In genomic region chr17:41298458-41299135, GRCh38 we compare ENCODE assay signal across 28 cellular contexts. TPM values are rescaled to one million over a fixed set of nuclear protein-coding genes. Genes with fewer than 3 reads are reported as not detected.
A peak's percentile ranks its signal among the peaks of the same experiment; 100 is the strongest.
DNase-seq lines count a peak whose midpoint lies in the region; ATAC-seq, FAIRE-seq and TF ChIP-seq lines count a peak whose summit lies in the region.
"Had no signal": no experiment of that assay in that cellular context is flagged by ENCODE, and none has a peak within 500 bp of the region (broad histone marks: within the 10 kb centered on the region; RNA-seq: fewer than 3 reads in every experiment).

No MANE protein-coding gene starts in this region.

- POLR2A ChIA-PET in HepG2 (lab: Yijun Ruan, JAX) = no interaction called here
- POLR2A ChIA-PET in WTC11 (lab: Charles Lee) = no interaction called here

- H3K27me3 ChIP-seq in HepG2 (ENCODE audit: control insufficient read depth in 1 of 2, insufficient read depth in 2 of 2, low read length in 2 of 2) (peaks cover 2 to 18% of the 10 kb centered on the region in 2 experiments; a peak in 3 of 5 replicates), right lobe of liver (no peaks in the 10 kb centered on the region), iPS-15b (ENCODE audit: control insufficient read depth, insufficient read depth, low read length) (no peaks in the 10 kb centered on the region)
- H3K27me3 ChIP-seq: BLaER1 treated with 17β-estradiol and CSF1 and Interleukin-3, amounts not matched to agents 10 nM and 100 nM had no signal

- H4K20me1 ChIP-seq in HepG2 (ENCODE audit: insufficient read depth, low read length) = no peaks in the 10 kb centered on the region
- H4K20me1 ChIP-seq: BLaER1 treated with 17β-estradiol and CSF1 and Interleukin-3, amounts not matched to agents 10 nM and 100 nM had no signal

- H3K9ac ChIP-seq in HepG2 (ENCODE audit: insufficient read depth, low read depth, low read length) = no peak overlapping the region
- peak overlapping the region; percentile 24 for H3K9ac ChIP-seq in iPS-15b (ENCODE audit: low read depth, low read length)
- H3K9ac ChIP-seq: BLaER1 treated with 17β-estradiol and CSF1 and Interleukin-3, amounts not matched to agents 10 nM and 100 nM had no signal

- H3K27ac ChIP-seq in HepG2 (ENCODE audit: extremely low read length, insufficient read depth, low read length) (no peak overlapping the region), right lobe of liver (no peak overlapping the region)
- H3K27ac ChIP-seq: A549; BLaER1 treated with 17β-estradiol and CSF1 and Interleukin-3, amounts not matched to agents 10 nM and 100 nM had no signal

- H3K4me2 ChIP-seq in HepG2 (ENCODE audit: low read depth, low read length) = no peak overlapping the region
- H3K4me2 ChIP-seq: A549; BLaER1 treated with 17β-estradiol and CSF1 and Interleukin-3, amounts not matched to agents 10 nM and 100 nM had no signal

- H3K9me3 ChIP-seq in HepG2 (ENCODE audit: low read length) (no peaks in the 10 kb centered on the region), right lobe of liver (no peaks in the 10 kb centered on the region), iPS-15b (ENCODE audit: control insufficient read depth, insufficient read depth, low read length) (no peaks in the 10 kb centered on the region)
- H3K9me3 ChIP-seq: A549, BE2C had no signal

- WGBS in HepG2 (ENCODE audit: low lambda C conversion rate) = 33% methylated on average over 15 of the region's 20 CpGs
- 68% methylated on average over 8 of the region's 20 CpGs for WGBS in right lobe of liver (ENCODE audit: insufficient coverage, low coverage, low lambda C conversion rate, missing lambda C conversion rate)

- no peak for FAIRE-seq in HepG2 (lab: Jason Lieb, UNC)
- FAIRE-seq in HTR-8/SVneo (lab: Jason Lieb, UNC) = peak; percentile 52
- FAIRE-seq: A549, D721Med, GM12891, GM18507, H54 had no signal

- intact Hi-C loops in HepG2 (cut with micrococcal nuclease; ENCODE audit: unreplicated experiment) (no loop called here), right lobe of liver (cut with DNase I) (no loop called here)

- H3K4me1 Mint-ChIP-seq in WTC11 = peaks cover 7% of the 10 kb centered on the region; the same call in 1 of the 2 replicates
- peaks cover 9% of the 10 kb centered on the region for H3K4me1 Mint-ChIP-seq in activated T-cell treated with anti-CD3 and anti-CD28 coated beads, Interleukin-2, amount 50 U/mL, for 24 hours (ENCODE audit: low read depth)

- TF ChIP-seq RAD21 in HepG2 (CRISPR knock-in tag; IDR thresholded peaks at IDR 0.05) = no peak

- H3K4me3 Mint-ChIP-seq in WTC11 = 0 out of 2 replicates have a peak overlapping the region, but pooled peaks have one; percentile 38
- H3K4me3 Mint-ChIP-seq in activated T-cell treated with anti-CD3 and anti-CD28 coated beads, Interleukin-2, amount 50 U/mL, for 24 hours = no peak overlapping the region
- H3K4me3 Mint-ChIP-seq: CD14-positive monocyte; CD4-positive, alpha-beta T cell had no signal

- H3K79me2 ChIP-seq in HepG2 (ENCODE audit: insufficient read depth, low read length) = no peaks in the 10 kb centered on the region

- H3K4me1 ChIP-seq in HepG2 (ENCODE audit: insufficient read depth, low read length) (no peaks in the 10 kb centered on the region), right lobe of liver (no peaks in the 10 kb centered on the region), iPS-15b (ENCODE audit: control insufficient read depth, insufficient read depth, low read length) (no peaks in the 10 kb centered on the region)
- H3K4me1 ChIP-seq: A549, BE2C had no signal

- H3K27me3 Mint-ChIP-seq in WTC11 (ENCODE audit: low read depth) = no peaks in the 10 kb centered on the region; the same call in 1 of the 2 replicates
- H3K27me3 Mint-ChIP-seq in activated T-cell treated with anti-CD3 and anti-CD28 coated beads, Interleukin-2, amount 50 U/mL, for 24 hours = no peaks in the 10 kb centered on the region

- in situ Hi-C loops in HepG2 (cut with HindIII; ENCODE audit: extremely low pct_ligation_motif_present, low pct_unique_long_range_greater_than_20kb) = no loop called here

- H3K27ac Mint-ChIP-seq in WTC11 = no peak overlapping the region
- H3K27ac Mint-ChIP-seq in activated T-cell treated with anti-CD3 and anti-CD28 coated beads, Interleukin-2, amount 50 U/mL, for 24 hours = no peak overlapping the region
- H3K27ac Mint-ChIP-seq: CD4-positive, alpha-beta T cell had no signal

- no peak; the same call in 2 of the 3 replicates for ATAC-seq in HepG2
- ATAC-seq in right lobe of liver = no peak
- 0 out of 2 replicates have a peak, but pooled peaks have one; percentile 34 for ATAC-seq in WTC11
- ATAC-seq: A549 had no signal

- TF ChIP-seq POLR2A in HepG2 (IDR thresholded peaks at IDR 0.05; ENCODE audit: insufficient read depth in 1 of 2, low read depth in 2 of 2, low read length in 2 of 2) = no peak
- no peak for TF ChIP-seq POLR2A in right lobe of liver (IDR thresholded peaks at IDR 0.05)

- no TSS peak for BruUV-seq in HepG2 (replicated peaks; lab: Mats Ljungman, UMichigan)

- H3K36me3 ChIP-seq in HepG2 (replicated peaks in 1 of 2; ENCODE audit: control insufficient read depth in 1 of 2, insufficient read depth in 2 of 2, low read length in 2 of 2) (no peaks in the 10 kb centered on the region), right lobe of liver (no peaks in the 10 kb centered on the region), iPS-15b (ENCODE audit: control insufficient read depth, insufficient read depth, low read length) (no peaks in the 10 kb centered on the region)
- H3K36me3 ChIP-seq: BE2C; BLaER1 treated with 17β-estradiol and CSF1 and Interleukin-3, amounts not matched to agents 10 nM and 100 nM had no signal

- DNase-seq in HepG2 (ENCODE audit: low spot score) = no peak
- DNase-seq in right lobe of liver = no peak
- DNase-seq in HTR-8/SVneo (ENCODE audit: insufficient read length, low spot score) = no peak
- no peak for DNase-seq in WTC11 (ENCODE audit: low spot score)
- no peak for DNase-seq in NCI-H748 (lab: John Stamatoyannopoulos, UW; ENCODE audit: unreplicated experiment)
- no peak for DNase-seq in activated T-cell treated with anti-CD3 and anti-CD28 coated beads, Interleukin-2, amount 50 U/mL, for 24 hours
- no peak for DNase-seq in RKO (ENCODE audit: low spot score)
- DNase-seq: 8988T; ACHN; AML-193; BE2C; CD4-positive, alpha-beta T cell; CD8-positive, alpha-beta memory T cell; DMS 273 treated with DMSO at 0.1 percent for 48 hours; DMS79; GF-D8; GOT3; HCEC 1CT had no signal

- TF ChIP-seq EP300 in HepG2 (IDR thresholded peaks at IDR 0.05; ENCODE audit: low read depth in 2 of 2, low read length in 2 of 2) (no peak), HepG2 (CRISPR knock-in tag; IDR thresholded peaks at IDR 0.05; ENCODE audit: borderline replicate concordance) (no peak)

- no peak overlapping the region for H2AFZ ChIP-seq in HepG2 (ENCODE audit: low read length)

- H3K4me3 ChIP-seq in HepG2 (replicated peaks in 1 of 3; ENCODE audit: insufficient read depth in 1 of 3, low read depth in 2 of 3, low read length in 3 of 3) (no peak overlapping the region), right lobe of liver (no peak overlapping the region), iPS-15b (ENCODE audit: low read depth, low read length) (peak overlapping the region; percentile 35)
- H3K4me3 ChIP-seq: A549; BLaER1 treated with 17β-estradiol and CSF1 and Interleukin-3, amounts not matched to agents 10 nM and 100 nM had no signal

- H3K9me3 Mint-ChIP-seq in WTC11 = peaks cover 6% of the 10 kb centered on the region; the same call in 1 of the 2 replicates
- peaks cover 13% of the 10 kb centered on the region for H3K9me3 Mint-ChIP-seq in activated T-cell treated with anti-CD3 and anti-CD28 coated beads, Interleukin-2, amount 50 U/mL, for 24 hours
- H3K9me3 Mint-ChIP-seq: CD8-positive, alpha-beta memory T cell had no signal

- no peak for TF ChIP-seq CTCF in HepG2 (CRISPR knock-in tag; IDR thresholded peaks at IDR 0.05)
- TF ChIP-seq CTCF in right lobe of liver (IDR thresholded peaks at IDR 0.05) = no peak
- TF ChIP-seq CTCF in WTC11 (IDR thresholded peaks at IDR 0.05) = no peak

- H3K36me3 Mint-ChIP-seq in WTC11 = no peaks in the 10 kb centered on the region
- no peaks in the 10 kb centered on the region for H3K36me3 Mint-ChIP-seq in activated T-cell treated with anti-CD3 and anti-CD28 coated beads, Interleukin-2, amount 50 U/mL, for 24 hours (ENCODE audit: low read depth)
- H3K36me3 Mint-ChIP-seq: CD14-positive monocyte had no signal

- CTCF ChIA-PET in HepG2 (lab: Yijun Ruan, JAX; ENCODE audit: low intra/inter-chr PET ratio, low total read pairs) (no interaction called here), WTC11 (lab: Charles Lee) (no interaction called here)

RNA-seq across cellular contexts. Expression of gene KRTAP29-1, which starts 4.1 kb away (rescaled TPM):
- total RNA-seq in HepG2 (2016; rRNA removed; fragmentation: Illumina TruSeq; extraction: Trizol) (not detected in 2 replicates), right lobe of liver (not detected), WTC11 (2021) (not detected in 3 replicates)
- not detected in 2 replicates for total RNA-seq in HepG2 (2016; cell fraction: cytosol; rRNA removed; fragmentation: Illumina TruSeq; extraction: Trizol; ENCODE audit: low read depth)
- not detected in 2 replicates for total RNA-seq in HepG2 (2016; cell fraction: insoluble cytoplasmic fraction; rRNA removed; fragmentation: Illumina TruSeq; extraction: Trizol)
- total RNA-seq in HepG2 (2016; cell fraction: membrane; rRNA removed; fragmentation: Illumina TruSeq; extraction: Trizol) = not detected in 2 replicates
- total RNA-seq in HepG2 (2016; cell fraction: nucleus; rRNA removed; fragmentation: Illumina TruSeq; extraction: Trizol) = not detected in 2 replicates
- polyA plus RNA-seq in HepG2 (2011; rRNA removed) = not detected in 2 replicates
- not detected in 2 replicates for polyA plus RNA-seq in HepG2 (2011; cell fraction: cytosol; rRNA removed)
- not detected in 2 replicates for polyA plus RNA-seq in HepG2 (2011; cell fraction: nucleus; rRNA removed)
- polyA plus RNA-seq in HepG2 (2012) = not detected in 2 replicates
- polyA plus RNA-seq in HepG2 (2016; cell fraction: cytosol; fragmentation: Illumina TruSeq; extraction: Trizol; ENCODE audit: low read depth) = not detected in 2 replicates
- polyA plus RNA-seq in HepG2 (2016; cell fraction: insoluble cytoplasmic fraction; fragmentation: Illumina TruSeq; extraction: Trizol; ENCODE audit: low read depth) = not detected in 2 replicates
- polyA plus RNA-seq in HepG2 (2016; cell fraction: membrane; fragmentation: Illumina TruSeq; extraction: Trizol; ENCODE audit: low read depth) = not detected in 2 replicates
- not detected in 2 replicates for polyA plus RNA-seq in HepG2 (2016; cell fraction: nucleus; fragmentation: Illumina TruSeq; extraction: Trizol; ENCODE audit: insufficient read depth, low read depth)
- polyA minus RNA-seq in HepG2 (2011; rRNA and poly(A)+ RNA removed; ENCODE audit: low replicate concordance) = 0.62 TPM in 1 of 2 replicates, not detected in the other
- polyA minus RNA-seq in HepG2 (2011; cell fraction: cytosol; rRNA and poly(A)+ RNA removed) = not detected in 2 replicates
- not detected in 2 replicates for polyA minus RNA-seq in HepG2 (2011; cell fraction: nucleus; rRNA and poly(A)+ RNA removed)
- total RNA-seq: CD4-positive, alpha-beta T cell; CD8-positive, alpha-beta memory T cell; Daoy; G401 had no signal
- polyA plus RNA-seq: A549, CD14-positive monocyte had no signal

RNA-seq across cellular contexts. Expression of gene KRTAP16-1, which starts 10.5 kb away (rescaled TPM):
- total RNA-seq in HepG2 (2016; rRNA removed; fragmentation: Illumina TruSeq; extraction: Trizol) = not detected in 2 replicates
- total RNA-seq in HepG2 (2016; cell fraction: cytosol; rRNA removed; fragmentation: Illumina TruSeq; extraction: Trizol; ENCODE audit: low read depth) = not detected in 2 replicates
- not detected in 2 replicates for total RNA-seq in HepG2 (2016; cell fraction: insoluble cytoplasmic fraction; rRNA removed; fragmentation: Illumina TruSeq; extraction: Trizol)
- not detected in 2 replicates for total RNA-seq in HepG2 (2016; cell fraction: membrane; rRNA removed; fragmentation: Illumina TruSeq; extraction: Trizol)
- total RNA-seq in HepG2 (2016; cell fraction: nucleus; rRNA removed; fragmentation: Illumina TruSeq; extraction: Trizol) = not detected in 2 replicates
- polyA plus RNA-seq in HepG2 (2011; rRNA removed) = not detected in 2 replicates
- polyA plus RNA-seq in HepG2 (2011; cell fraction: cytosol; rRNA removed) = not detected in 2 replicates
- not detected in 2 replicates for polyA plus RNA-seq in HepG2 (2011; cell fraction: nucleus; rRNA removed)
- not detected in 2 replicates for polyA plus RNA-seq in HepG2 (2012)
- not detected in 2 replicates for polyA plus RNA-seq in HepG2 (2016; cell fraction: cytosol; fragmentation: Illumina TruSeq; extraction: Trizol; ENCODE audit: low read depth)
- polyA plus RNA-seq in HepG2 (2016; cell fraction: insoluble cytoplasmic fraction; fragmentation: Illumina TruSeq; extraction: Trizol; ENCODE audit: low read depth) = not detected in 2 replicates
- not detected in 2 replicates for polyA plus RNA-seq in HepG2 (2016; cell fraction: membrane; fragmentation: Illumina TruSeq; extraction: Trizol; ENCODE audit: low read depth)
- polyA plus RNA-seq in HepG2 (2016; cell fraction: nucleus; fragmentation: Illumina TruSeq; extraction: Trizol; ENCODE audit: insufficient read depth, low read depth) = not detected in 2 replicates
- polyA minus RNA-seq in HepG2 (2011; rRNA and poly(A)+ RNA removed; ENCODE audit: low replicate concordance) = not detected in 2 replicates
- polyA minus RNA-seq in HepG2 (2011; cell fraction: cytosol; rRNA and poly(A)+ RNA removed) = not detected in 2 replicates
- polyA minus RNA-seq in HepG2 (2011; cell fraction: nucleus; rRNA and poly(A)+ RNA removed) = not detected in 2 replicates
- not detected for total RNA-seq in right lobe of liver
- not detected in 3 replicates for total RNA-seq in WTC11 (2021)
- total RNA-seq: CD8-positive, alpha-beta memory T cell; Daoy; G401 had no signal
- polyA plus RNA-seq: A549, CD14-positive monocyte had no signal

RNA-seq across cellular contexts. Expression of gene KRTAP17-1, which starts 16.9 kb away (rescaled TPM):
- total RNA-seq in HepG2 (2016; rRNA removed; fragmentation: Illumina TruSeq; extraction: Trizol) (not detected in 2 replicates), right lobe of liver (not detected), WTC11 (2021) (not detected in 3 replicates)
- not detected in 2 replicates for total RNA-seq in HepG2 (2016; cell fraction: cytosol; rRNA removed; fragmentation: Illumina TruSeq; extraction: Trizol; ENCODE audit: low read depth)
- not detected in 2 replicates for total RNA-seq in HepG2 (2016; cell fraction: insoluble cytoplasmic fraction; rRNA removed; fragmentation: Illumina TruSeq; extraction: Trizol)
- total RNA-seq in HepG2 (2016; cell fraction: membrane; rRNA removed; fragmentation: Illumina TruSeq; extraction: Trizol) = not detected in 2 replicates
- total RNA-seq in HepG2 (2016; cell fraction: nucleus; rRNA removed; fragmentation: Illumina TruSeq; extraction: Trizol) = not detected in 2 replicates
- not detected in 2 replicates for polyA plus RNA-seq in HepG2 (2011; rRNA removed)
- not detected in 2 replicates for polyA plus RNA-seq in HepG2 (2011; cell fraction: cytosol; rRNA removed)
- polyA plus RNA-seq in HepG2 (2011; cell fraction: nucleus; rRNA removed) = not detected in 2 replicates
- not detected in 2 replicates for polyA plus RNA-seq in HepG2 (2012)
- polyA plus RNA-seq in HepG2 (2016; cell fraction: cytosol; fragmentation: Illumina TruSeq; extraction: Trizol; ENCODE audit: low read depth) = not detected in 2 replicates
- polyA plus RNA-seq in HepG2 (2016; cell fraction: insoluble cytoplasmic fraction; fragmentation: Illumina TruSeq; extraction: Trizol; ENCODE audit: low read depth) = not detected in 2 replicates
- not detected in 2 replicates for polyA plus RNA-seq in HepG2 (2016; cell fraction: membrane; fragmentation: Illumina TruSeq; extraction: Trizol; ENCODE audit: low read depth)
- polyA plus RNA-seq in HepG2 (2016; cell fraction: nucleus; fragmentation: Illumina TruSeq; extraction: Trizol; ENCODE audit: insufficient read depth, low read depth) = not detected in 2 replicates
- polyA minus RNA-seq in HepG2 (2011; rRNA and poly(A)+ RNA removed; ENCODE audit: low replicate concordance) = not detected in 2 replicates
- not detected in 2 replicates for polyA minus RNA-seq in HepG2 (2011; cell fraction: cytosol; rRNA and poly(A)+ RNA removed)
- polyA minus RNA-seq in HepG2 (2011; cell fraction: nucleus; rRNA and poly(A)+ RNA removed) = not detected in 2 replicates
- total RNA-seq: CD4-positive, alpha-beta T cell; CD8-positive, alpha-beta memory T cell; Daoy; G401 had no signal
- polyA plus RNA-seq: A549; CD14-positive monocyte; CD8-positive, alpha-beta memory T cell had no signal

RNA-seq across cellular contexts. Expression of gene KRTAP9-7, which starts 23.1 kb away (rescaled TPM):
- total RNA-seq in HepG2 (2016; rRNA removed; fragmentation: Illumina TruSeq; extraction: Trizol) = not detected in 2 replicates
- not detected in 2 replicates for total RNA-seq in HepG2 (2016; cell fraction: cytosol; rRNA removed; fragmentation: Illumina TruSeq; extraction: Trizol; ENCODE audit: low read depth)
- not detected in 2 replicates for total RNA-seq in HepG2 (2016; cell fraction: insoluble cytoplasmic fraction; rRNA removed; fragmentation: Illumina TruSeq; extraction: Trizol)
- total RNA-seq in HepG2 (2016; cell fraction: membrane; rRNA removed; fragmentation: Illumina TruSeq; extraction: Trizol) = not detected in 2 replicates
- not detected in 2 replicates for total RNA-seq in HepG2 (2016; cell fraction: nucleus; rRNA removed; fragmentation: Illumina TruSeq; extraction: Trizol)
- not detected in 2 replicates for polyA plus RNA-seq in HepG2 (2011; rRNA removed)
- not detected in 2 replicates for polyA plus RNA-seq in HepG2 (2011; cell fraction: cytosol; rRNA removed)
- polyA plus RNA-seq in HepG2 (2011; cell fraction: nucleus; rRNA removed) = not detected in 2 replicates
- not detected in 2 replicates for polyA plus RNA-seq in HepG2 (2012)
- polyA plus RNA-seq in HepG2 (2016; cell fraction: cytosol; fragmentation: Illumina TruSeq; extraction: Trizol; ENCODE audit: low read depth) = not detected in 2 replicates
- not detected in 2 replicates for polyA plus RNA-seq in HepG2 (2016; cell fraction: insoluble cytoplasmic fraction; fragmentation: Illumina TruSeq; extraction: Trizol; ENCODE audit: low read depth)
- not detected in 2 replicates for polyA plus RNA-seq in HepG2 (2016; cell fraction: membrane; fragmentation: Illumina TruSeq; extraction: Trizol; ENCODE audit: low read depth)
- not detected in 2 replicates for polyA plus RNA-seq in HepG2 (2016; cell fraction: nucleus; fragmentation: Illumina TruSeq; extraction: Trizol; ENCODE audit: insufficient read depth, low read depth)
- polyA minus RNA-seq in HepG2 (2011; rRNA and poly(A)+ RNA removed; ENCODE audit: low replicate concordance) = not detected in 2 replicates
- polyA minus RNA-seq in HepG2 (2011; cell fraction: cytosol; rRNA and poly(A)+ RNA removed) = not detected in 2 replicates
- not detected in 2 replicates for polyA minus RNA-seq in HepG2 (2011; cell fraction: nucleus; rRNA and poly(A)+ RNA removed)
- not detected for total RNA-seq in right lobe of liver
- total RNA-seq in WTC11 (2021) = not detected in 3 replicates
- total RNA-seq: CD4-positive, alpha-beta T cell; CD8-positive, alpha-beta memory T cell; Daoy; G401 had no signal
- polyA plus RNA-seq: A549; CD14-positive monocyte; CD8-positive, alpha-beta memory T cell had no signal

RNA-seq across cellular contexts. Expression of gene KRTAP9-6, which starts 33.4 kb away (rescaled TPM):
- not detected in 2 replicates for total RNA-seq in HepG2 (2016; rRNA removed; fragmentation: Illumina TruSeq; extraction: Trizol)
- not detected in 2 replicates for total RNA-seq in HepG2 (2016; cell fraction: cytosol; rRNA removed; fragmentation: Illumina TruSeq; extraction: Trizol; ENCODE audit: low read depth)
- total RNA-seq in HepG2 (2016; cell fraction: insoluble cytoplasmic fraction; rRNA removed; fragmentation: Illumina TruSeq; extraction: Trizol) = not detected in 2 replicates
- not detected in 2 replicates for total RNA-seq in HepG2 (2016; cell fraction: membrane; rRNA removed; fragmentation: Illumina TruSeq; extraction: Trizol)
- total RNA-seq in HepG2 (2016; cell fraction: nucleus; rRNA removed; fragmentation: Illumina TruSeq; extraction: Trizol) = not detected in 2 replicates
- polyA plus RNA-seq in HepG2 (2011; rRNA removed) = not detected in 2 replicates
- not detected in 2 replicates for polyA plus RNA-seq in HepG2 (2011; cell fraction: cytosol; rRNA removed)
- not detected in 2 replicates for polyA plus RNA-seq in HepG2 (2011; cell fraction: nucleus; rRNA removed)
- polyA plus RNA-seq in HepG2 (2012) = not detected in 2 replicates
- polyA plus RNA-seq in HepG2 (2016; cell fraction: cytosol; fragmentation: Illumina TruSeq; extraction: Trizol; ENCODE audit: low read depth) = not detected in 2 replicates
- not detected in 2 replicates for polyA plus RNA-seq in HepG2 (2016; cell fraction: insoluble cytoplasmic fraction; fragmentation: Illumina TruSeq; extraction: Trizol; ENCODE audit: low read depth)
- not detected in 2 replicates for polyA plus RNA-seq in HepG2 (2016; cell fraction: membrane; fragmentation: Illumina TruSeq; extraction: Trizol; ENCODE audit: low read depth)
- polyA plus RNA-seq in HepG2 (2016; cell fraction: nucleus; fragmentation: Illumina TruSeq; extraction: Trizol; ENCODE audit: insufficient read depth, low read depth) = not detected in 2 replicates
- not detected in 2 replicates for polyA minus RNA-seq in HepG2 (2011; rRNA and poly(A)+ RNA removed; ENCODE audit: low replicate concordance)
- not detected in 2 replicates for polyA minus RNA-seq in HepG2 (2011; cell fraction: cytosol; rRNA and poly(A)+ RNA removed)
- not detected in 2 replicates for polyA minus RNA-seq in HepG2 (2011; cell fraction: nucleus; rRNA and poly(A)+ RNA removed)
- not detected for total RNA-seq in right lobe of liver
- not detected in 3 replicates for total RNA-seq in WTC11 (2021)
- total RNA-seq: CD4-positive, alpha-beta T cell; CD8-positive, alpha-beta memory T cell; Daoy; G401 had no signal
- polyA plus RNA-seq: A549; CD14-positive monocyte; CD8-positive, alpha-beta memory T cell had no signal
